In genomic region chr19:17268754-17269153, GRCh38 we compare ENCODE assay signal across 13 cellular contexts. TPM values are rescaled to one million over a fixed set of nuclear protein-coding genes. Genes with fewer than 3 reads are reported as not detected.
DNase-seq lines count a peak whose midpoint lies in the region; ATAC-seq and TF ChIP-seq lines count a peak whose summit lies in the region.
"Had no signal": no experiment of that assay in that cellular context is flagged by ENCODE, and none has a peak within 500 bp of the region (broad histone marks: within the 10 kb centered on the region; RNA-seq: fewer than 3 reads in every experiment).

No MANE protein-coding gene starts in this region.

- H3K4me2 ChIP-seq in BLaER1 treated with 17β-estradiol and CSF1 and Interleukin-3, amounts not matched to agents 10 nM and 100 nM = peak overlapping the region; percentile 89 to 100 (median 97)
- H3K4me2 ChIP-seq in GM23338 = no peak overlapping the region
- no peak overlapping the region for H3K4me2 ChIP-seq in mesenchymal stem cell (ENCODE audit: low read length, poor library complexity, severe bottlenecking)

- H3K36me3 ChIP-seq in BLaER1 treated with 17β-estradiol and CSF1 and Interleukin-3, amounts not matched to agents 10 nM and 100 nM = peaks cover 32 to 53% (median 48%) of the 10 kb centered on the region in 11 experiments
- H3K36me3 ChIP-seq in GM23338 (ENCODE audit: insufficient read depth) = peaks cover 4% of the 10 kb centered on the region
- peaks cover 28 to 39% of the 10 kb centered on the region in 2 experiments for H3K36me3 ChIP-seq in mesenchymal stem cell (ENCODE audit: control insufficient read depth in 1 of 2, insufficient read depth in 2 of 2, low read depth in 1 of 2, low read length in 2 of 2)

- no peak overlapping the region for H3K14ac ChIP-seq in mesenchymal stem cell (ENCODE audit: low read length in 2 of 2)

- peaks cover 4% of the 10 kb centered on the region; the same call in 1 of the 2 replicates for H3F3A ChIP-seq in GM23338 (replicated peaks; ENCODE audit: low read depth)

- no peak for ATAC-seq in GM23338
- ATAC-seq: sciatic nerve had no signal

- no peak overlapping the region for H2BK12ac ChIP-seq in mesenchymal stem cell (ENCODE audit: low read length in 2 of 2)

- peak overlapping the region in 10 of 11 experiments; percentile 75 to 91 (median 85); a peak in 20 of 22 replicates for H3K27ac ChIP-seq in BLaER1 treated with 17β-estradiol and CSF1 and Interleukin-3, amounts not matched to agents 10 nM and 100 nM
- H3K27ac ChIP-seq in GM23338 (ENCODE audit: low read depth) (0 out of 2 replicates have a peak overlapping the region, but pooled peaks have one; percentile 20), mesenchymal stem cell (ENCODE audit: low read length, poor library complexity, severe bottlenecking) (no peak overlapping the region)
- H3K27ac ChIP-seq: Peyer's patch, suprapubic skin had no signal

- H3K18ac ChIP-seq in mesenchymal stem cell (ENCODE audit: low read depth in 1 of 2, low read length in 2 of 2) = no peak overlapping the region

- no peaks in the 10 kb centered on the region for H4K20me1 ChIP-seq in BLaER1 treated with 17β-estradiol and CSF1 and Interleukin-3, amounts not matched to agents 10 nM and 100 nM
- H4K20me1 ChIP-seq in GM23338 (replicated peaks; ENCODE audit: insufficient read depth) = no peaks in the 10 kb centered on the region

- no peak overlapping the region for H2BK5ac ChIP-seq in mesenchymal stem cell (ENCODE audit: low read depth, low read length, poor library complexity, severe bottlenecking)

- no peak overlapping the region for H4K8ac ChIP-seq in mesenchymal stem cell (ENCODE audit: low read length)

- peak overlapping the region; percentile 96 for H3K4me3 Mint-ChIP-seq in GM23338
- H3K4me3 Mint-ChIP-seq in activated CD4-positive, alpha-beta memory T cell treated with anti-CD3 and anti-CD28 coated beads, Interleukin-2, amount 10 ng/mL, durations not matched to agents 7 days and 5 days = peak overlapping the region; percentile 49

- peaks cover 34% of the 10 kb centered on the region for H3K36me3 Mint-ChIP-seq in GM23338 (ENCODE audit: low read depth)
- peaks cover 11% of the 10 kb centered on the region for H3K36me3 Mint-ChIP-seq in activated CD4-positive, alpha-beta memory T cell treated with anti-CD3 and anti-CD28 coated beads, Interleukin-2, amount 10 ng/mL, durations not matched to agents 7 days and 5 days (ENCODE audit: low read depth)

- H2BK120ac ChIP-seq in mesenchymal stem cell (ENCODE audit: low read depth, low read length) = no peak overlapping the region

- peak overlapping the region in 10 of 11 experiments; percentile 83 to 93 (median 88); a peak in 17 of 22 replicates for H3K9ac ChIP-seq in BLaER1 treated with 17β-estradiol and CSF1 and Interleukin-3, amounts not matched to agents 10 nM and 100 nM
- H3K9ac ChIP-seq in mesenchymal stem cell (ENCODE audit: low read length) = peak overlapping the region; percentile 91

- H3K27ac Mint-ChIP-seq in GM23338 = no peak overlapping the region
- no peak overlapping the region for H3K27ac Mint-ChIP-seq in activated CD4-positive, alpha-beta memory T cell treated with anti-CD3 and anti-CD28 coated beads, Interleukin-2, amount 10 ng/mL, durations not matched to agents 7 days and 5 days

- no peak overlapping the region for H3K23ac ChIP-seq in mesenchymal stem cell (ENCODE audit: low read length in 2 of 2)

- H4K91ac ChIP-seq in mesenchymal stem cell (ENCODE audit: low read length) = no peak overlapping the region

- H2BK15ac ChIP-seq in mesenchymal stem cell (ENCODE audit: low read depth, poor library complexity, severe bottlenecking) = no peak overlapping the region

- H3K79me2 ChIP-seq in GM23338 (replicated peaks; ENCODE audit: insufficient read depth) = peaks cover 12% of the 10 kb centered on the region; the same call in 1 of the 2 replicates

- CTCF ChIA-PET in activated CD4-positive, alpha-beta memory T cell treated with anti-CD3 and anti-CD28 coated beads, Interleukin-2, amount 10 ng/mL, durations not matched to agents 7 days and 5 days (lab: Charles Lee) = interaction anchor here (0.7 to 2.9 kb wide), 5 partner anchors 14 to 496 kb away, joined by 3 to 33 read pairs (median 10); partner anchors contain the start of gene ANKLE1

- peaks cover 6% of the 10 kb centered on the region; the same call in 2 of the 3 replicates for H3K9me3 Mint-ChIP-seq in GM23338
- H3K9me3 Mint-ChIP-seq in activated CD4-positive, alpha-beta memory T cell treated with anti-CD3 and anti-CD28 coated beads, Interleukin-2, amount 10 ng/mL, durations not matched to agents 7 days and 5 days = no peaks in the 10 kb centered on the region

- peak overlapping the region; percentile 22 for H2AK5ac ChIP-seq in mesenchymal stem cell (ENCODE audit: low read length, severe bottlenecking)

- peaks cover 15% of the 10 kb centered on the region for H3K4me1 Mint-ChIP-seq in GM23338
- peaks cover 28% of the 10 kb centered on the region for H3K4me1 Mint-ChIP-seq in activated CD4-positive, alpha-beta memory T cell treated with anti-CD3 and anti-CD28 coated beads, Interleukin-2, amount 10 ng/mL, durations not matched to agents 7 days and 5 days

- H3K9me2 ChIP-seq in GM23338 (ENCODE audit: insufficient read depth) = no peaks in the 10 kb centered on the region

- peak overlapping the region in 7 of 10 experiments; percentile 75 to 94 (median 91); a peak in 9 of 20 replicates for H3K4me3 ChIP-seq in BLaER1 treated with 17β-estradiol and CSF1 and Interleukin-3, amounts not matched to agents 10 nM and 100 nM
- H3K4me3 ChIP-seq in GM23338 (no peak overlapping the region; the same call in 1 of the 2 replicates), mesenchymal stem cell (ENCODE audit: insufficient read depth in 1 of 2, low read depth in 1 of 2, low read length in 2 of 2) (no peak overlapping the region)

- peaks cover 21% of the 10 kb centered on the region for H3K27me3 Mint-ChIP-seq in GM23338 (ENCODE audit: insufficient read depth, low read depth, poor library complexity)
- no peaks in the 10 kb centered on the region for H3K27me3 Mint-ChIP-seq in activated CD4-positive, alpha-beta memory T cell treated with anti-CD3 and anti-CD28 coated beads, Interleukin-2, amount 10 ng/mL, durations not matched to agents 7 days and 5 days

- TF ChIP-seq CTCF in GM23338 (conservative IDR thresholded peaks at IDR 0.05; ENCODE audit: low read depth in 2 of 2) = no peak

- peaks cover 34 to 54% (median 48%) of the 10 kb centered on the region in 10 experiments for H3K4me1 ChIP-seq in BLaER1 treated with 17β-estradiol and CSF1 and Interleukin-3, amounts not matched to agents 10 nM and 100 nM
- H3K4me1 ChIP-seq in GM23338 (ENCODE audit: insufficient read depth) (0 out of 2 replicates have a peak, but pooled peaks cover 5% of the 10 kb centered on the region), mesenchymal stem cell (ENCODE audit: control insufficient read depth, insufficient read depth, low read depth, low read length) (peaks cover 7% of the 10 kb centered on the region)

- H3K9me3 ChIP-seq in BLaER1 treated with 17β-estradiol and CSF1 and Interleukin-3, amounts not matched to agents 10 nM and 100 nM (replicated peaks in 1 of 11) = no peaks in the 10 kb centered on the region
- no peaks in the 10 kb centered on the region for H3K9me3 ChIP-seq in mesenchymal stem cell (ENCODE audit: control insufficient read depth, low read length)
- H3K9me3 ChIP-seq: esophagus muscularis mucosa, MG63, Peyer's patch, suprapubic skin had no signal

- H3K79me1 ChIP-seq in mesenchymal stem cell (replicated peaks; ENCODE audit: low read length, poor library complexity, severe bottlenecking) = peaks cover 28% of the 10 kb centered on the region

- no peak overlapping the region for H3K4ac ChIP-seq in mesenchymal stem cell (ENCODE audit: low read depth in 1 of 2, low read length in 2 of 2)

- no peaks in the 10 kb centered on the region for H3K27me3 ChIP-seq in BLaER1 treated with 17β-estradiol and CSF1 and Interleukin-3, amounts not matched to agents 10 nM and 100 nM
- H3K27me3 ChIP-seq in GM23338 (ENCODE audit: insufficient read depth) = no peaks in the 10 kb centered on the region
- H3K27me3 ChIP-seq in mesenchymal stem cell (ENCODE audit: control insufficient read depth in 1 of 2, insufficient read depth in 1 of 2, low read length in 2 of 2) = no peaks in the 10 kb centered on the region
- H3K27me3 ChIP-seq: esophagus muscularis mucosa, MG63, Peyer's patch, suprapubic skin had no signal

- POLR2A ChIA-PET in activated CD4-positive, alpha-beta memory T cell treated with anti-CD3 and anti-CD28 coated beads, Interleukin-2, amount 10 ng/mL, durations not matched to agents 7 days and 5 days (lab: Charles Lee) = interaction anchor here (4.2 kb wide), 1 partner anchor 12 kb away, joined by 26 read pairs; the partner anchor contains the start of gene ANKLE1

- DNase-seq in GM23338 (ENCODE audit: low spot score) = no peak
- no peak for DNase-seq in activated CD4-positive, alpha-beta memory T cell treated with anti-CD3 and anti-CD28 coated beads, Interleukin-2, amount 10 ng/mL, durations not matched to agents 7 days and 5 days
- DNase-seq in mesenchymal stem cell = no peak
- DNase-seq in NCI-H510A (lab: John Stamatoyannopoulos, UW) = no peak
- no peak for DNase-seq in epidermal melanocyte (ENCODE audit: insufficient read length, low spot score)
- DNase-seq in SKM-1 (lab: John Stamatoyannopoulos, UW; ENCODE audit: unreplicated experiment) = no peak
- no peak for DNase-seq in hippocampal formation (lab: John Stamatoyannopoulos, UW)
- DNase-seq: Peyer's patch had no signal

- no peak overlapping the region for H2AFZ ChIP-seq in GM23338
- no peak overlapping the region for H2AFZ ChIP-seq in mesenchymal stem cell (ENCODE audit: low read depth, low read length)

- WGBS in mesenchymal stem cell = 98% methylated on average over 13 of the region's 13 CpGs

RNA-seq across cellular contexts. Expression of gene BABAM1, which starts 1.5 kb away (rescaled TPM):
- 78.1 and 87.8 TPM in 2 replicates for total RNA-seq in GM23338 (2014; rRNA removed; shearing (Covaris generic))
- 88.7 and 95.0 TPM in 2 replicates for polyA plus RNA-seq in GM23338 (2016; fragmentation: Nextera tagmentation; extraction: Ambion mirVana)
- total RNA-seq in activated CD4-positive, alpha-beta memory T cell treated with anti-CD3 and anti-CD28 coated beads, Interleukin-2, amount 10 ng/mL, durations not matched to agents 7 days and 5 days = 100 to 1,000 TPM in 1 of 2 experiments, 10 to 100 TPM in 1; 98.5 to 100 TPM
- 100 TPM for polyA plus RNA-seq in mesenchymal stem cell (2013, experiment 1 of 2)
- polyA plus RNA-seq in mesenchymal stem cell (2013, experiment 2 of 2) = 103 TPM

RNA-seq across cellular contexts. Expression of gene USHBP1, which starts 4.2 kb away (rescaled TPM):
- 5.2 and 5.6 TPM in 2 replicates for total RNA-seq in GM23338 (2014; rRNA removed; shearing (Covaris generic))
- 4.0 and 4.6 TPM in 2 replicates for polyA plus RNA-seq in GM23338 (2016; fragmentation: Nextera tagmentation; extraction: Ambion mirVana)
- under 1 TPM; 0.38 to 0.45 TPM for total RNA-seq in activated CD4-positive, alpha-beta memory T cell treated with anti-CD3 and anti-CD28 coated beads, Interleukin-2, amount 10 ng/mL, durations not matched to agents 7 days and 5 days
- not detected for polyA plus RNA-seq in mesenchymal stem cell (2013, experiment 1 of 2)
- polyA plus RNA-seq in mesenchymal stem cell (2013, experiment 2 of 2) = not detected

RNA-seq across cellular contexts. Expression of gene ANKLE1, which starts 12.9 kb away (rescaled TPM):
- total RNA-seq in GM23338 (2014; rRNA removed; shearing (Covaris generic)) = 20.2 and 50.1 TPM in 2 replicates
- 9.1 and 11.2 TPM in 2 replicates for polyA plus RNA-seq in GM23338 (2016; fragmentation: Nextera tagmentation; extraction: Ambion mirVana)
- total RNA-seq in activated CD4-positive, alpha-beta memory T cell treated with anti-CD3 and anti-CD28 coated beads, Interleukin-2, amount 10 ng/mL, durations not matched to agents 7 days and 5 days = 1 to 10 TPM; 7.6 to 8.2 TPM
- 0.36 TPM for polyA plus RNA-seq in mesenchymal stem cell (2013, experiment 1 of 2)
- polyA plus RNA-seq in mesenchymal stem cell (2013, experiment 2 of 2) = 0.34 TPM

RNA-seq across cellular contexts. Expression of gene NR2F6, which starts 23.0 kb away (rescaled TPM):
- total RNA-seq in GM23338 (2014; rRNA removed; shearing (Covaris generic)) = 172 and 209 TPM in 2 replicates
- polyA plus RNA-seq in GM23338 (2016; fragmentation: Nextera tagmentation; extraction: Ambion mirVana) = 64.0 and 67.4 TPM in 2 replicates
- 1 to 10 TPM; 5.7 to 6.5 TPM for total RNA-seq in activated CD4-positive, alpha-beta memory T cell treated with anti-CD3 and anti-CD28 coated beads, Interleukin-2, amount 10 ng/mL, durations not matched to agents 7 days and 5 days
- 47.1 TPM for polyA plus RNA-seq in mesenchymal stem cell (2013, experiment 1 of 2)
- polyA plus RNA-seq in mesenchymal stem cell (2013, experiment 2 of 2) = 46.4 TPM

RNA-seq across cellular contexts. Expression of gene ABHD8, which starts 34.5 kb away (rescaled TPM):
- 11.4 and 16.5 TPM in 2 replicates for total RNA-seq in GM23338 (2014; rRNA removed; shearing (Covaris generic))
- 5.0 and 5.5 TPM in 2 replicates for polyA plus RNA-seq in GM23338 (2016; fragmentation: Nextera tagmentation; extraction: Ambion mirVana)
- total RNA-seq in activated CD4-positive, alpha-beta memory T cell treated with anti-CD3 and anti-CD28 coated beads, Interleukin-2, amount 10 ng/mL, durations not matched to agents 7 days and 5 days = 10 to 100 TPM; 10.6 to 12.2 TPM
- 5.3 TPM for polyA plus RNA-seq in mesenchymal stem cell (2013, experiment 1 of 2)
- polyA plus RNA-seq in mesenchymal stem cell (2013, experiment 2 of 2) = 5.1 TPM

Comparison
In these comparisons a context has a peak if more than half of its experiments do, and no peak if none do; other contexts are left out.
1. H3K4me2 ChIP-seq: peak in BLaER1 treated with 17β-estradiol and CSF1 and Interleukin-3, amounts not matched to agents 10 nM and 100 nM (11 of 11); none in GM23338 (single experiment) and mesenchymal stem cell (single experiment).
2. H3K4me3 ChIP-seq: peak in BLaER1 treated with 17β-estradiol and CSF1 and Interleukin-3, amounts not matched to agents 10 nM and 100 nM (7 of 10); none in GM23338 (single experiment) and mesenchymal stem cell (0 of 2).